In the genomic region with DNA sequence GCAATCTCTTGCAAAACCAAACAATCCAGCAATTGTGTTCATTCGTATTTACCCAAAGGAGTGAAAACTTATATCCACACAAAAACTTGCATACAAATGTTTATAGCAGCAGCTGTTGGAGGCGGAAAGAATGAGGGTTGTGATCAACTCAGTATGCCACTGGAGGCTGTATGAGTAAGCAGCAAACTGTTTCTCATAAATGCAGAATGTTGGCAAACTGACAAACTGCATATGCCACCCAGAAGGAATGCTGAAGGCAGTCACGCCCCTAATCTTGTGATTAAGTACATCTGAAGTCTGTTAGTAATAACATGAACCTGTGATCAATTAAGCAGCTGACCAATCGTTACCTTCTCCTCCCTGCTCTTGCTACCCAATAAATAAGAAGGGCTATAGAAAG, we compare ENCODE assay signal across 12 cellular contexts.
DNase-seq lines count a peak whose midpoint lies in the region; FAIRE-seq and TF ChIP-seq lines count a peak whose summit lies in the region.
"Had no signal": no experiment of that assay in that cellular context is flagged by ENCODE, and none has a peak within 500 bp of the region (broad histone marks: within the 10 kb centered on the region; RNA-seq: fewer than 3 reads in every experiment).

No MANE protein-coding gene starts in this region.

- H3K27me3 ChIP-seq in bronchial epithelial cell (ENCODE audit: control insufficient read depth, insufficient read depth, low read length) (no peaks in the 10 kb centered on the region), H7 (ENCODE audit: control insufficient read depth, insufficient read depth, low read length) (no peaks in the 10 kb centered on the region)
- H3K27me3 ChIP-seq: transverse colon had no signal

- H3K36me3 ChIP-seq in bronchial epithelial cell (ENCODE audit: control insufficient read depth, insufficient read depth, low read length) (no peaks in the 10 kb centered on the region), H7 (replicated peaks; ENCODE audit: control insufficient read depth, insufficient read depth, low read length) (no peaks in the 10 kb centered on the region)
- H3K36me3 ChIP-seq: HAP-1, transverse colon had no signal

- no peak overlapping the region for H3K4me3 ChIP-seq in bronchial epithelial cell (ENCODE audit: low read depth, low read length)
- H3K4me3 ChIP-seq in H7 (ENCODE audit: insufficient read depth, low read depth, low read length): no peak overlapping the region
- H3K4me3 ChIP-seq: HAP-1, transverse colon had no signal

- TF ChIP-seq CTCF in bronchial epithelial cell (IDR thresholded peaks at IDR 0.05; ENCODE audit: insufficient read depth, low read length, severe bottlenecking): no peak

- peak; percentile 36 for FAIRE-seq in bronchial epithelial cell (lab: Jason Lieb, UNC)

- DNase-seq in COLO829 (ENCODE audit: low spot score) (peak; percentile 69), LoVo (ENCODE audit: low spot score) (peak; percentile 70), bronchial epithelial cell (ENCODE audit: low read depth) (peak; percentile 95), non-pigmented ciliary epithelial cell (ENCODE audit: low read depth) (peak; percentile 83), H7 (no peak), DMS79 (lab: John Stamatoyannopoulos, UW) (no peak)
- DNase-seq in stimulated activated CD4-positive, alpha-beta T cell treated with anti-CD3 and anti-CD28 coated beads, Interleukin-2, amount 100 ng/mL, for 24 hours: no peak
- DNase-seq in stimulated activated CD4-positive, alpha-beta T cell treated with anti-CD3 and anti-CD28 coated beads, Interleukin-2, amount 100 ng/mL, for 48 hours: no peak
- DNase-seq: natural killer cell, NCI-H2029 treated with DMSO at 0.1 percent for 48 hours, transverse colon had no signal

Comparison
In these comparisons a context has a peak if more than half of its experiments do, and no peak if none do; other contexts are left out.
1. DNase-seq: peak in COLO829 (single experiment), LoVo (single experiment), bronchial epithelial cell (single experiment) and non-pigmented ciliary epithelial cell (single experiment); none in H7 (single experiment), stimulated activated CD4-positive, alpha-beta T cell treated with anti-CD3 and anti-CD28 coated beads, Interleukin-2, amount 100 ng/mL, for 24 hours (0 of 2), DMS79 (single experiment) and stimulated activated CD4-positive, alpha-beta T cell treated with anti-CD3 and anti-CD28 coated beads, Interleukin-2, amount 100 ng/mL, for 48 hours (0 of 2).